In the genomic region with DNA sequence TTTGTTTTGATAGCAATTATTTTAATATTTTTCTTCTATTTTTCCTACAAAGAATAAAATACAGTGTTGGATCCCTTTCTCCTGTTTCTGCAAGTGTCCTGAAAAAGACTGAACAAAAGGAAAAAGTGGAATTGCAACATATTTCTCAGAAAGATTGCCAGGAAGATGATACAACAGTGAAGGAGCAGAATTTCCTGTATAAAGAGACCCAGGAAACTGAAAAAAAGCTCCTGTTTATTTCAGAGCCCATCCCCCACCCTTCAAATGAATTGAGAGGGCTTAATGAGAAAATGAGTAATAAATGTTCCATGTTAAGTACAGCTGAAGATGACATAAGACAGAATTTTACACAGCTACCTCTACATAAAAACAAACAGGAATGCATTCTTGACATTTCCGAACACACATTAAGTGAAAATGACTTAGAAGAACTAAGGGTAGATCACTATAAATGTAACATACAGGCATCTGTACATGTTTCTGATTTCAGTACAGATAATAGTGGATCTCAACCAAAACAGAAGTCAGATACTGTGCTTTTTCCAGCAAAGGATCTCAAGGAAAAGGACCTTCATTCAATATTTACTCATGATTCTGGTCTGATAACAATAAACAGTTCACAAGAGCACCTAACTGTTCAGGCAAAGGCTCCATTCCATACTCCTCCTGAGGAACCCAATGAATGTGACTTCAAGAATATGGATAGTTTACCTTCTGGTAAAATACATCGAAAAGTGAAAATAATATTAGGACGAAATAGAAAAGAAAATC, we compare ENCODE assay signal across 8 cellular contexts. TPM values are rescaled to one million over a fixed set of nuclear protein-coding genes. Genes with fewer than 3 reads are reported as not detected.
DNase-seq lines count a peak whose midpoint lies in the region; ATAC-seq, FAIRE-seq and TF ChIP-seq lines count a peak whose summit lies in the region.
"Not testable (repeated sequence)": the region's sequence is repeated elsewhere in the genome, so short reads cannot be mapped to it uniquely, and the experiment has no call there.

No MANE protein-coding gene starts in this region.

- H3K4me3 Mint-ChIP-seq in endothelial cell (ENCODE audit: unreplicated experiment) = not testable (repeated sequence)

- DNase-seq in A673 (ENCODE audit: low spot score) (peak; percentile 39), DMS53 treated with DMSO at 0.1 percent for 48 hours (lab: John Stamatoyannopoulos, UW; ENCODE audit: unreplicated experiment) (peak; percentile 8), HCEC 1CT (peak; percentile 11), adipocyte (ENCODE audit: low read depth) (peak; percentile 37), iris pigment epithelial cell (ENCODE audit: low read depth) (peak; percentile 58)
- not testable (repeated sequence) for DNase-seq in endothelial cell (ENCODE audit: low spot score); pancreas

- BruUV-seq in A673 (replicated peaks; lab: Mats Ljungman, UMichigan) = TSS peak; percentile 26

- H3K4me3 ChIP-seq in A673 (ENCODE audit: low read depth, low read length, poor library complexity, severe bottlenecking); adipocyte (ENCODE audit: low read length); pancreas: not testable (repeated sequence)

- peak overlapping the region; percentile 32 for H3K27ac Mint-ChIP-seq in endothelial cell (ENCODE audit: unreplicated experiment)

- not testable (repeated sequence) for H3K9me3 ChIP-seq in A673 (ENCODE audit: low read depth, low read length, poor library complexity, severe bottlenecking); adipocyte (ENCODE audit: control insufficient read depth, low read length); pancreas

- not testable (repeated sequence) for H3K27me3 ChIP-seq in A673 (replicated peaks; ENCODE audit: insufficient read depth, low read depth, low read length, poor library complexity); adipocyte (replicated peaks; ENCODE audit: control insufficient read depth, insufficient read depth, low read length); pancreas

- H3K4me1 ChIP-seq in A673 (ENCODE audit: insufficient read depth, low read length, poor library complexity, severe bottlenecking) = not testable (repeated sequence)
- H3K4me1 ChIP-seq in adipocyte (ENCODE audit: control insufficient read depth, insufficient read depth, low read length) = peaks cover 11% of the 10 kb centered on the region
- peaks cover 0 to 11% (median 0%) of the 10 kb centered on the region in 3 donors for H3K4me1 ChIP-seq in pancreas

- H3K36me3 Mint-ChIP-seq in endothelial cell (ENCODE audit: low read depth, unreplicated experiment) = not testable (repeated sequence)

- intact Hi-C loops in A673 (cut with micrococcal nuclease; ENCODE audit: unreplicated experiment); pancreas (cut with DNase I): not testable (repeated sequence)

- H3K27ac ChIP-seq in A673 (ENCODE audit: low read depth, low read length, poor library complexity, severe bottlenecking); pancreas: not testable (repeated sequence)
- H3K27ac ChIP-seq in VCaP = peak overlapping the region; percentile 40

- WGBS in pancreas, 2 donors = 91 to 95% methylated on average over 3 of the region's 3 CpGs

- not testable (repeated sequence) for H3K27me3 Mint-ChIP-seq in endothelial cell (ENCODE audit: unreplicated experiment)

- POLR2A ChIA-PET in A673 (lab: Charles Lee; ENCODE audit: low non-redundant PET) = not testable (repeated sequence)

- H3K4me1 Mint-ChIP-seq in endothelial cell (ENCODE audit: unreplicated experiment) = not testable (repeated sequence)

- TF ChIP-seq CTCF in A673 (conservative IDR thresholded peaks at IDR 0.05; ENCODE audit: low read depth, low read length); VCaP (conservative IDR thresholded peaks at IDR 0.05); endothelial cell (IDR thresholded peaks at IDR 0.05; ENCODE audit: unreplicated experiment); pancreas (IDR thresholded peaks at IDR 0.05): not testable (repeated sequence)

- peak; percentile 17 for FAIRE-seq in pancreas (lab: Jason Lieb, UNC)

- H3K9ac ChIP-seq in adipocyte (ENCODE audit: low read length) = not testable (repeated sequence)

- H3K36me3 ChIP-seq in A673 (ENCODE audit: insufficient read depth, low read length, poor library complexity, severe bottlenecking) = peaks cover 34% of the 10 kb centered on the region
- not testable (repeated sequence) for H3K36me3 ChIP-seq in adipocyte (ENCODE audit: control insufficient read depth, insufficient read depth, low read length, severe bottlenecking); pancreas

- not testable (repeated sequence) for ATAC-seq in pancreas

- CTCF ChIA-PET in A673 (lab: Charles Lee) = not testable (repeated sequence)

- H3K9me3 Mint-ChIP-seq in endothelial cell (ENCODE audit: unreplicated experiment) = not testable (repeated sequence)

RNA-seq across cellular contexts. Expression of gene ADAM22, which starts 26.7 kb away (rescaled TPM):
- 6.9 and 7.1 TPM in 2 replicates for total RNA-seq in A673 (2021)
- total RNA-seq in endothelial cell (ENCODE audit: unreplicated experiment) = 14.6 TPM
- total RNA-seq in pancreas = 1 to 10 TPM in 3 of 6 donors, under 1 TPM in 3; 0.65 to 2.8 (median 0.93) TPM
- polyA plus RNA-seq in pancreas = 1 to 10 TPM in 1 of 2 donors, under 1 TPM in 1; 0.30 to 1.0 TPM

RNA-seq across cellular contexts. Expression of gene DBF4, which starts 31.0 kb away (rescaled TPM):
- total RNA-seq in A673 (2021) (80.0 and 81.6 TPM in 2 replicates), endothelial cell (ENCODE audit: unreplicated experiment) (19.6 TPM), pancreas (1 to 10 TPM; 2.3 to 4.4 (median 3.8) TPM)
- polyA plus RNA-seq in pancreas = 1 to 10 TPM; 3.1 to 3.2 TPM

RNA-seq across cellular contexts. Expression of gene SLC25A40, which starts 31.2 kb away (rescaled TPM):
- 29.6 and 30.7 TPM in 2 replicates for total RNA-seq in A673 (2021)
- 27.7 TPM for total RNA-seq in endothelial cell (ENCODE audit: unreplicated experiment)
- total RNA-seq in pancreas = 10 to 100 TPM in 1 of 6 donors, 1 to 10 TPM in 5; 5.3 to 13.1 (median 8.8) TPM
- 1 to 10 TPM; 2.7 to 6.4 TPM for polyA plus RNA-seq in pancreas
